Comparison of ENCODE assay signal across 1 cellular context in the genomic region with DNA sequence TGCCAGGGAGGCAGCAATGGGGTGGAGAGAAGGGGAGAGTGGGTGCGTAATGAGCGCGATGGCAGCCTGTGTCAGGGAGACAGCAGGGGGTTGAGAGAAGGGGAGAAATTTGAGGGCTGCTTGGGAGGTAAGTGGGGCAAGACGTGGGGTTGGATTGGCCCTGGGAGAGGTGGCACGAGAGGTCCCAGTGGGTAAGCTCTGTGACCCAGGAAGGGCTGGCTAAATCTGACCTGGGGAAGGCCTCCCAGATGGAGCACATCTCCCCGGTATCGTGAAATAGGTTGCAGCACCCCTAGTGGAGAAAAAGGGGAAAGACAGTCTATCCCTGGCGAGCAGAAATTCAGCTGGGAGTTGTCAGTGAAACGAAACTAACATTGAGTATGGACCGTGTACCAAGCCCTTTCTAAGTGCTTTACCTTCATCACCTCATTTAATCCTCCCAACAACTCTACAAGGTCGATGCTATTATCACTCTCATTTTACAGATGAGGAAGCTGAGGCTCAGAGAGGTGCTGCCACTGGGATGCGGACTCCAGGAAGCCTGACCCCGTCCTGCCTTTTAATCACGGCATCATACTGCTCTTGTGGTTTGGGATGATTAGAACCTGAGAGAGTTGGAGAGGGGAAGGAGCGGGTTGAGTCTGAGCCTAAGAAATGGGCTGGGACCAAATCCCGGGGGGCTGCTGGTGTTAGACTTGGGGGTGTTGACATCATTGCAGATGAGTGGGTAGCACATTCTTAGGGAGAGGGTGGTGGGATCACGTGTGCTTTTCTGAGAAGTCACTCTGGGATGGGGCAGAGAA.
TF ChIP-seq lines count a peak whose summit lies in the region.

No MANE protein-coding gene starts in this region.

TF ChIP-seq in IMR-90, 13 proteins besides CTCF, POLR2A, EP300 and RAD21 (continued from another document):
- TF ChIP-seq MAZ (IDR thresholded peaks at IDR 0.05; ENCODE audit: borderline replicate concordance, low read depth, low read length): no peak
- no peak for TF ChIP-seq CEBPB (IDR thresholded peaks at IDR 0.05; ENCODE audit: low read depth, low read length)
- TF ChIP-seq, protein P1, sequence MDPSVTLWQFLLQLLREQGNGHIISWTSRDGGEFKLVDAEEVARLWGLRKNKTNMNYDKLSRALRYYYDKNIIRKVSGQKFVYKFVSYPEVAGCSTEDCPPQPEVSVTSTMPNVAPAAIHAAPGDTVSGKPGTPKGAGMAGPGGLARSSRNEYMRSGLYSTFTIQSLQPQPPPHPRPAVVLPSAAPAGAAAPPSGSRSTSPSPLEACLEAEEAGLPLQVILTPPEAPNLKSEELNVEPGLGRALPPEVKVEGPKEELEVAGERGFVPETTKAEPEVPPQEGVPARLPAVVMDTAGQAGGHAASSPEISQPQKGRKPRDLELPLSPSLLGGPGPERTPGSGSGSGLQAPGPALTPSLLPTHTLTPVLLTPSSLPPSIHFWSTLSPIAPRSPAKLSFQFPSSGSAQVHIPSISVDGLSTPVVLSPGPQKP (IDR thresholded peaks at IDR 0.05; ENCODE audit: borderline replicate concordance, low read depth, low read length): no peak
- no peak for TF ChIP-seq NFE2L2 (IDR thresholded peaks at IDR 0.05; ENCODE audit: low read depth, low read length)
- no peak for TF ChIP-seq BHLHE40 (IDR thresholded peaks at IDR 0.05; ENCODE audit: low read depth, low read length)
